17 cellular contexts compared by ENCODE assay signal in the genomic region with DNA sequence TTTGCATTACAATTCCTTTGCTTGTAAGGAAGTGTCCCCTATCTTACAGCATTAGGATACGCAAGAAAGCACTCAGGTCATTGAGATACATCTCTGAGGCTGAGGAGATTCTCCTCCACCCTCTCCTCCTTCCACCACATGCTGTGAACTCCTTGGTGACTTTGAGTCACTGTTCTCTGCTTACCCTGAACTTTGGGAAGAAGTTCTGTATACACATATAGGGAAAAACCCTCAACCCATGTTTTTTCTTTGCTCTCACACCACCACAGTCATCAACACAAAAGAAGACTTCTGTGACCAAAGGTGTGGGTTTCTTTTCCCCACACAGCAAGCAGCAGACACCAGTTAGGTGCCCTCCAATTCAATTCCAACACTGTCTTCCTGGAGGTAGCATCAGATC. TPM values are rescaled to one million over a fixed set of nuclear protein-coding genes. Genes with fewer than 3 reads are reported as not detected.
"Had no signal": no experiment of that assay in that cellular context is flagged by ENCODE, and none has a peak within 500 bp of the region (broad histone marks: within the 10 kb centered on the region; RNA-seq: fewer than 3 reads in every experiment).

No MANE protein-coding gene starts in this region.

- H3K27ac Mint-ChIP-seq: activated naive CD4-positive, alpha-beta T cell treated with anti-CD3 and anti-CD28 coated beads for 36 hours; natural killer cell had no signal

- ATAC-seq: left colon, natural killer cell, right cardiac atrium had no signal

- H3K4me3 Mint-ChIP-seq: activated naive CD4-positive, alpha-beta T cell treated with anti-CD3 and anti-CD28 coated beads for 36 hours; natural killer cell had no signal

- H3K27ac ChIP-seq: esophagus muscularis mucosa, upper lobe of left lung had no signal

- DNase-seq: activated CD4-positive, CD25-positive, alpha-beta regulatory T cell treated with anti-CD3 and anti-CD28 coated beads, Interleukin-2, amount 50 U/mL, for 72 hours; activated naive CD4-positive, alpha-beta T cell treated with anti-CD3 and anti-CD28 coated beads for 36 hours; cerebellar nuclear complex; dermis blood vessel endothelial cell; left colon; natural killer cell; right cardiac atrium; SHP77 treated with DMSO at 0.1 percent for 48 hours; small intestine; upper lobe of left lung had no signal

- H3K4me3 ChIP-seq: esophagus muscularis mucosa, lung, upper lobe of left lung had no signal

- H3K36me3 Mint-ChIP-seq: natural killer cell had no signal

- H3K4me1 ChIP-seq: esophagus muscularis mucosa, upper lobe of left lung had no signal

- H3K9me3 Mint-ChIP-seq: activated naive CD4-positive, alpha-beta T cell treated with anti-CD3 and anti-CD28 coated beads for 36 hours; natural killer cell had no signal

- H3K9me3 ChIP-seq: esophagus muscularis mucosa, upper lobe of left lung had no signal

- H3K27me3 ChIP-seq: esophagus muscularis mucosa, upper lobe of left lung had no signal

RNA-seq across cellular contexts. Expression of gene SCGB3A1, which starts 59.0 kb away (rescaled TPM):
- total RNA-seq: activated naive CD4-positive, alpha-beta T cell treated with anti-CD3 and anti-CD28 coated beads for 36 hours; fibroblast of villous mesenchyme; left colon; mononuclear cell; natural killer cell; posterior vena cava; right cardiac atrium; subcutaneous adipose tissue; T-helper 2 cell treated with Interferon-gamma antibody and Interleukin-4, amounts not matched to agents 100 ng/mL and 5 ng/mL, for 36 hours had no signal
- polyA plus RNA-seq: right cardiac atrium had no signal
